ENCODE assay signal across 19 cellular contexts in the genomic region with DNA sequence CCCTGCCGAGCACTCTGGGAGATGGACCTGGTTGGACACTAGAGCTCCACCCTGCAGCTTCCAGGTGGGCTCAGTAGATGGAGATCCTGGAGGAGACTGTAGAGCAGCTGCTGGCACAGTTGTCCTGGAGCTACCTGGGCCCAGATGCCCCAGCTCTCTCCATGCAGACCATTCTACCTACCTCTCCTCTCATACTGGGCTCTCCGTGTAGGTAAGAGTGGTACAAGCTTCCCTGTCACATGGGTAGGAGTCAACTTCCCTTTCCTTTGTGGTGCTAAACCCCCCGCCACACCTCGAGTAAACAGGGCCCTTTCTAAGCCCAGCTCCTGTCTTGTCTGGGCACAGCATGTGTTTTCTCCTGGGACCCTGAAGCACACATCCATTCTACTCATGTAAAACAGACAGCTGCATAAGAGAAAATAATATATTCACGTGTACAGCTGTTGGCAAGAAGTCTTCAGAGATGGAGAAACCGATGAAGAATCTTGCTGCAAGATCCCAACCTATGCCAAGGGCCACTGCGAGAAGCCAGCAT.
A peak's percentile ranks its signal among the peaks of the same experiment; 100 is the strongest.
DNase-seq lines count a peak whose midpoint lies in the region; ATAC-seq and TF ChIP-seq lines count a peak whose summit lies in the region.
"Had no signal": no experiment of that assay in that cellular context is flagged by ENCODE, and none has a peak within 500 bp of the region (broad histone marks: within the 10 kb centered on the region; RNA-seq: fewer than 3 reads in every experiment).

No MANE protein-coding gene starts in this region.

- H3K36me3 Mint-ChIP-seq in HFFc6 (ENCODE audit: low read depth): no peaks in the 10 kb centered on the region
- H3K36me3 Mint-ChIP-seq: CD8-positive, alpha-beta memory T cell had no signal

- peaks cover 62% of the 10 kb centered on the region for H3K79me2 ChIP-seq in OCI-LY3 (ENCODE audit: low read length)

- H3K27me3 Mint-ChIP-seq in HFFc6 (ENCODE audit: insufficient read depth): peaks cover 9% of the 10 kb centered on the region

- H3K27ac Mint-ChIP-seq in HFFc6: no peak overlapping the region
- H3K27ac Mint-ChIP-seq: GM23338 had no signal

- H3K9me3 Mint-ChIP-seq in HFFc6: peaks cover 11% of the 10 kb centered on the region; the same call in 1 of the 2 replicates
- H3K9me3 Mint-ChIP-seq: CD8-positive, alpha-beta memory T cell had no signal

- peaks cover 10 to 11% (median 11%) of the 10 kb centered on the region in 11 experiments for H3K9me3 ChIP-seq in BLaER1 treated with 17β-estradiol and CSF1 and Interleukin-3, amounts not matched to agents 10 nM and 100 nM (replicated peaks in 1 of 11)
- H3K9me3 ChIP-seq in OCI-LY3 (ENCODE audit: insufficient read depth, low read length): no peaks in the 10 kb centered on the region
- H3K9me3 ChIP-seq: BE2C, SK-N-SH had no signal

- peaks cover 43 to 99% (median 91%) of the 10 kb centered on the region in 10 experiments for H3K4me1 ChIP-seq in BLaER1 treated with 17β-estradiol and CSF1 and Interleukin-3, amounts not matched to agents 10 nM and 100 nM
- peaks cover 87% of the 10 kb centered on the region for H3K4me1 ChIP-seq in OCI-LY3 (ENCODE audit: low read length)
- H3K4me1 ChIP-seq: BE2C had no signal

- H3K4me2 ChIP-seq in BLaER1 treated with 17β-estradiol and CSF1 and Interleukin-3, amounts not matched to agents 10 nM and 100 nM: peak overlapping the region; percentile 11 to 93 (median 81); a peak in 20 of 22 replicates
- peak overlapping the region; percentile 99 for H3K4me2 ChIP-seq in OCI-LY3 (ENCODE audit: low read length)
- H3K4me2 ChIP-seq: GM23338, SK-N-SH had no signal

- H3K27ac ChIP-seq in BLaER1 treated with 17β-estradiol and CSF1 and Interleukin-3, amounts not matched to agents 10 nM and 100 nM: peak overlapping the region in 6 of 11 experiments; percentile 32 to 88 (median 77); a peak in 11 of 22 replicates
- H3K27ac ChIP-seq in OCI-LY3 (ENCODE audit: low read length): peak overlapping the region; percentile 98

- DNase-seq in GM10248 (ENCODE audit: extremely low spot score) (peak; percentile 9), sciatic nerve (ENCODE audit: low spot score) (peak; percentile 27), HFFc6 (no peak)
- DNase-seq: BE2C; CD8-positive, alpha-beta memory T cell; DMS79; KBM-7; NCI-H1092; NCI-H146; NCI-H2081; NCI-H446; Right ventricle myocardium superior; SK-N-SH; T-helper 1 cell had no signal

- H3K9ac ChIP-seq in BLaER1 treated with 17β-estradiol and CSF1 and Interleukin-3, amounts not matched to agents 10 nM and 100 nM: peak overlapping the region in 4 of 11 experiments; percentile 26 to 72 (median 55); a peak in 8 of 22 replicates
- H3K9ac ChIP-seq in OCI-LY3 (ENCODE audit: low read length): peak overlapping the region; percentile 33; the same call in 1 of the 2 replicates
- H3K9ac ChIP-seq: SK-N-SH had no signal

- TF ChIP-seq CTCF in GM10248 (IDR thresholded peaks at IDR 0.05; ENCODE audit: control extremely low read depth, extremely low read depth, low read depth, missing control alignments): no peak
- no peak for TF ChIP-seq CTCF in OCI-LY3 (IDR thresholded peaks at IDR 0.05; ENCODE audit: low read depth, low read length)
- TF ChIP-seq CTCF in HFFc6 (IDR thresholded peaks at IDR 0.05): no peak

- intact Hi-C loops in sciatic nerve (cut with DNase I): no loop called here

- peaks cover 0 to 6% (median 0%) of the 10 kb centered on the region in 11 experiments; a peak in 3 of 22 replicates for H3K36me3 ChIP-seq in BLaER1 treated with 17β-estradiol and CSF1 and Interleukin-3, amounts not matched to agents 10 nM and 100 nM
- peaks cover 44% of the 10 kb centered on the region for H3K36me3 ChIP-seq in OCI-LY3 (replicated peaks; ENCODE audit: low read depth, low read length)
- H3K36me3 ChIP-seq: BE2C had no signal

- peak overlapping the region in 1 of 10 experiments; percentile 32; a peak in 1 of 20 replicates for H3K4me3 ChIP-seq in BLaER1 treated with 17β-estradiol and CSF1 and Interleukin-3, amounts not matched to agents 10 nM and 100 nM
- H3K4me3 ChIP-seq in OCI-LY3 (ENCODE audit: low read length): peak overlapping the region; percentile 13; the same call in 1 of the 2 replicates
- H3K4me3 ChIP-seq: GM23338 had no signal

- H4K20me1 ChIP-seq in BLaER1 treated with 17β-estradiol and CSF1 and Interleukin-3, amounts not matched to agents 10 nM and 100 nM: no peaks in the 10 kb centered on the region
- no peaks in the 10 kb centered on the region for H4K20me1 ChIP-seq in OCI-LY3 (ENCODE audit: insufficient read depth, low read length)

- H3K4me3 Mint-ChIP-seq in HFFc6: no peak overlapping the region
- H3K4me3 Mint-ChIP-seq: CD8-positive, alpha-beta memory T cell; GM23338 had no signal

- ATAC-seq in sciatic nerve (no peak), HG03025 (IDR thresholded peaks at IDR 0.05; ENCODE audit: low FRiP score, unreplicated experiment) (no peak), GM18870 (IDR thresholded peaks at IDR 0.05; ENCODE audit: unreplicated experiment) (no peak)
- ATAC-seq: GM23338 had no signal

- CTCF ChIA-PET in GM10248 (lab: Yijun Ruan, JAX): interaction anchor here (0.8 to 32.8 kb wide), 10 partner anchors 10 to 197 kb away, joined by 3 to 620 read pairs (median 4); no protein-coding TSS in a partner anchor

- H3K4me1 Mint-ChIP-seq in HFFc6 (ENCODE audit: low read depth): peaks cover 13% of the 10 kb centered on the region; the same call in 1 of the 2 replicates
- H3K4me1 Mint-ChIP-seq: GM23338 had no signal

- H2AFZ ChIP-seq in OCI-LY3 (ENCODE audit: low read depth, low read length): no peak overlapping the region
- H2AFZ ChIP-seq: GM23338 had no signal

- POLR2A ChIA-PET in GM10248 (lab: Yijun Ruan, JAX): interaction anchor here (1.3 kb wide), 1 partner anchor 207 kb away, joined by 4 read pairs; a partner anchor contains a TSS

- no peaks in the 10 kb centered on the region; a peak in 1 of 22 replicates for H3K27me3 ChIP-seq in BLaER1 treated with 17β-estradiol and CSF1 and Interleukin-3, amounts not matched to agents 10 nM and 100 nM
- no peaks in the 10 kb centered on the region for H3K27me3 ChIP-seq in OCI-LY3 (ENCODE audit: low read depth, low read length)
- H3K27me3 ChIP-seq: BE2C had no signal
